8 cellular contexts compared by ENCODE assay signal in genomic region chr6:29633532-29633901, GRCh38. TPM values are rescaled to one million over a fixed set of nuclear protein-coding genes. Genes with fewer than 3 reads are reported as not detected.
A peak's percentile ranks its signal among the peaks of the same experiment; 100 is the strongest.
DNase-seq lines count a peak whose midpoint lies in the region; ATAC-seq and TF ChIP-seq lines count a peak whose summit lies in the region.

No MANE protein-coding gene starts in this region.

- peaks cover 43% of the 10 kb centered on the region for H3K4me1 Mint-ChIP-seq in chondrocyte (ENCODE audit: low read depth)

- DNase-seq in DMS53 (lab: John Stamatoyannopoulos, UW) (peak; percentile 68), NCI-H146 (lab: John Stamatoyannopoulos, UW) (peak; percentile 70), chondrocyte (ENCODE audit: low spot score) (no peak), mesendoderm (no peak), vagina (ENCODE audit: extremely low spot score in 2 of 2) (no peak), Ammon's horn (ENCODE audit: low spot score) (no peak)
- DNase-seq in activated CD4-positive, alpha-beta T cell treated with anti-CD3 and anti-CD28 coated beads, Interleukin-2, amount 50 U/mL, for 48 hours: no peak

- H2BK15ac ChIP-seq in mesendoderm (replicated peaks; ENCODE audit: low read depth): no peak overlapping the region

- H3K27ac ChIP-seq in mesendoderm (ENCODE audit: low read depth, low read length) (peak overlapping the region; percentile 74), vagina (peak overlapping the region; percentile 78)

- H3K9me3 Mint-ChIP-seq in chondrocyte (ENCODE audit: low read depth): no peaks in the 10 kb centered on the region

- H3K79me2 ChIP-seq in mesendoderm (ENCODE audit: control insufficient read depth, insufficient read depth, low read length): peaks cover 18% of the 10 kb centered on the region

- H3K27me3 ChIP-seq in mesendoderm (ENCODE audit: insufficient read depth, low read length, poor library complexity) (no peaks in the 10 kb centered on the region), vagina (no peaks in the 10 kb centered on the region)

- H3K4me2 ChIP-seq in mesendoderm (ENCODE audit: low read length): peak overlapping the region; percentile 97

- TF ChIP-seq POLR2A in vagina (IDR thresholded peaks at IDR 0.05): no peak

- no peak overlapping the region for H3K4ac ChIP-seq in mesendoderm (ENCODE audit: low read depth, low read length)

- H2AK5ac ChIP-seq in mesendoderm (ENCODE audit: low read length): no peak overlapping the region

- intact Hi-C loops in vagina (cut with DNase I): no loop called here

- H3K36me3 ChIP-seq in mesendoderm (ENCODE audit: control insufficient read depth, insufficient read depth, low read length) (no peaks in the 10 kb centered on the region), vagina (no peaks in the 10 kb centered on the region)

- no peak overlapping the region for H4K5ac ChIP-seq in mesendoderm (ENCODE audit: low read length)

- peak overlapping the region; percentile 56 for H3K18ac ChIP-seq in mesendoderm (ENCODE audit: low read length)

- no peaks in the 10 kb centered on the region for H3K27me3 Mint-ChIP-seq in chondrocyte (ENCODE audit: low read depth)

- no peak overlapping the region for H2BK120ac ChIP-seq in mesendoderm (ENCODE audit: low read depth, low read length)

- peak overlapping the region; percentile 78 for H3K4me3 Mint-ChIP-seq in chondrocyte (ENCODE audit: unreplicated experiment)

- no CpG with 5 or more reads among the region's 9 CpGs for WGBS in mesendoderm (ENCODE audit: extremely low coverage, insufficient coverage, low lambda C conversion rate)

- ATAC-seq in HG03457 (IDR thresholded peaks at IDR 0.05; ENCODE audit: unreplicated experiment): no peak

- no peaks in the 10 kb centered on the region for H3K9me3 ChIP-seq in vagina

- H2BK5ac ChIP-seq in mesendoderm (ENCODE audit: low read length): peak overlapping the region; percentile 73

- H3K23ac ChIP-seq in mesendoderm (ENCODE audit: low read length): no peak overlapping the region

- H3K36me3 Mint-ChIP-seq in chondrocyte (ENCODE audit: low read depth): no peaks in the 10 kb centered on the region

- TF ChIP-seq CTCF in chondrocyte (IDR thresholded peaks at IDR 0.05) (no peak), vagina (IDR thresholded peaks at IDR 0.05) (no peak)

- peak overlapping the region; percentile 79 for H3K27ac Mint-ChIP-seq in chondrocyte (ENCODE audit: unreplicated experiment)

- peak overlapping the region; percentile 97 for H3K56ac ChIP-seq in mesendoderm (ENCODE audit: low read length)

- no peak overlapping the region for H4K8ac ChIP-seq in mesendoderm (ENCODE audit: low read depth, low read length)

- H3K4me3 ChIP-seq in mesendoderm (ENCODE audit: low read length) (peak overlapping the region; percentile 75), vagina (peak overlapping the region; percentile 55 to 61)

- H3K4me1 ChIP-seq in mesendoderm (ENCODE audit: control insufficient read depth, low read depth, low read length) (peaks cover 4% of the 10 kb centered on the region), vagina (peaks cover 27% of the 10 kb centered on the region)

- peaks cover 7% of the 10 kb centered on the region for H3K79me1 ChIP-seq in mesendoderm (ENCODE audit: low read length)

- H3K9ac ChIP-seq in mesendoderm (ENCODE audit: low read length): peak overlapping the region; percentile 93

RNA-seq across cellular contexts. Expression of gene GABBR1, which starts 0.5 kb away (rescaled TPM):
- total RNA-seq in chondrocyte (46.6 to 62.4 TPM (median 50.7 TPM) in 3 replicates), vagina (58.4 TPM)
- polyA plus RNA-seq in mesendoderm (2013, experiment 1 of 2): 27.2 TPM
- polyA plus RNA-seq in mesendoderm (2013, experiment 2 of 2): 27.5 TPM

RNA-seq across cellular contexts. Expression of gene MOG, which starts 23.4 kb away (rescaled TPM):
- total RNA-seq in chondrocyte: 0.82 TPM in 1 of 3 replicates, not detected in the others
- polyA plus RNA-seq in mesendoderm (2013, experiment 1 of 2): 0.37 TPM
- polyA plus RNA-seq in mesendoderm (2013, experiment 2 of 2): 0.32 TPM
- total RNA-seq in vagina: not detected

RNA-seq across cellular contexts. Expression of gene ZFP57, which starts 47.4 kb away (rescaled TPM):
- total RNA-seq in chondrocyte: not detected in 3 replicates
- 1.5 TPM for polyA plus RNA-seq in mesendoderm (2013, experiment 1 of 2)
- polyA plus RNA-seq in mesendoderm (2013, experiment 2 of 2): 1.4 TPM
- 3.7 TPM for total RNA-seq in vagina

RNA-seq across cellular contexts. Expression of gene OR2H2, which starts 48.6 kb away (rescaled TPM):
- total RNA-seq in chondrocyte (not detected in 3 replicates), vagina (not detected)
- polyA plus RNA-seq in mesendoderm (2013, experiment 1 of 2): not detected
- polyA plus RNA-seq in mesendoderm (2013, experiment 2 of 2): not detected

Comparison
In these comparisons a context has a peak if more than half of its experiments do, and no peak if none do; other contexts are left out.
1. DNase-seq: peak in DMS53 (single experiment) and NCI-H146 (single experiment); none in chondrocyte (single experiment), mesendoderm (single experiment), vagina (0 of 2), Ammon's horn (single experiment) and activated CD4-positive, alpha-beta T cell treated with anti-CD3 and anti-CD28 coated beads, Interleukin-2, amount 50 U/mL, for 48 hours (0 of 2).